Comparison of ENCODE assay signal across 8 cellular contexts in genomic region chr1:228261706-228262105, GRCh38.
"Had no signal": no experiment of that assay in that cellular context is flagged by ENCODE, and none has a peak within 500 bp of the region (broad histone marks: within the 10 kb centered on the region; RNA-seq: fewer than 3 reads in every experiment).

No MANE protein-coding gene starts in this region.

- ATAC-seq: HCT116, HepG2 had no signal

- H2AFZ ChIP-seq: GM23248 had no signal

- H3K27ac ChIP-seq: GM23248, HL-60 had no signal

- H3K36me3 ChIP-seq: HAP-1 had no signal

- H3K4me3 ChIP-seq: GM23248, HAP-1 had no signal

- FAIRE-seq: HepG2 had no signal

- H3K4me1 ChIP-seq: HAP-1 had no signal

- H3K9ac ChIP-seq: GM23248 had no signal

- DNase-seq: GM23248, GOT3, H7, KG1 had no signal
